16 cellular contexts compared by ENCODE assay signal in the genomic region with DNA sequence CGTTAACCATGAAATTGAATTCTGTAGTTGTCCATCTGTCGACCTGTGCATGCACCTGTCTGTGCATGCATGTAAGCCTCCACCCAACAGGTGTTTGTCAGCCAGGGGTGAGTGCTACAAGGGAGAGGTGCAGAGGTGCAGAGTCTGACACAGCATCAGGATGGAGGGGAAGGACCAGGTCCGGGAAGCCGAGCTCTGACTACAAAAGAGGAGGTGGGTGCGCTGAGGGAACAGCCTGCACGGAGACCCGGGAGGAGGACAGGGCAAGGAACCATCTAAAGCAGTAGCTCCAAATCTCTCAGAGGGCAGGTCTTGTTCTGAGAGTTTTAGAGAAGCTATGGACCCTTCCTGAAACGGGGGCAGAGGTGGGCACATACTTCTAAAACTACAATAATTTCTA.
"Had no signal": no experiment of that assay in that cellular context is flagged by ENCODE, and none has a peak within 500 bp of the region (broad histone marks: within the 10 kb centered on the region; RNA-seq: fewer than 3 reads in every experiment).

No MANE protein-coding gene starts in this region.

- H3K27ac ChIP-seq: prostate gland, testis had no signal

- H3K27me3 ChIP-seq: testis had no signal

- H3K4me3 ChIP-seq: prostate gland, testis had no signal

- H3K9me3 Mint-ChIP-seq: activated naive CD8-positive, alpha-beta T cell treated with anti-CD3 and anti-CD28 coated beads, Interleukin-2, amount 10 ng/mL, durations not matched to agents 7 days and 5 days; nephron progenitor cell had no signal

- H3K27ac Mint-ChIP-seq: activated naive CD8-positive, alpha-beta T cell treated with anti-CD3 and anti-CD28 coated beads, Interleukin-2, amount 10 ng/mL, durations not matched to agents 7 days and 5 days; nephron progenitor cell; T-helper 17 cell had no signal

- DNase-seq: activated CD4-positive, alpha-beta T cell treated with anti-CD3 and anti-CD28 coated beads, Interleukin-2, amount 50 U/mL, for 1 hour; activated naive CD4-positive, alpha-beta T cell; activated naive CD8-positive, alpha-beta T cell treated with anti-CD3 and anti-CD28 coated beads, Interleukin-2, amount 10 ng/mL, durations not matched to agents 7 days and 5 days; activated T-cell treated with anti-CD3 and anti-CD28 coated beads for 4 hours; anterior cingulate cortex; cerebellar nuclear complex; kidney; nephron progenitor cell; right cardiac atrium; small intestine; stimulated activated CD4-positive, alpha-beta T cell treated with anti-CD3 and anti-CD28 coated beads, Interleukin-4, amount 100 ng/mL, for 4 hours; stimulated activated CD8-positive, alpha-beta memory T cell treated with anti-CD3 and anti-CD28 coated beads, Interleukin-4, amount 100 ng/mL, for 48 hours; stimulated activated naive CD8-positive, alpha-beta T cell treated with anti-CD3 and anti-CD28 coated beads, Interleukin-15, Interleukin-2, amounts not matched to agents 100 U/mL and 50 U/mL, for 24 hours; T-helper 17 cell; testis had no signal

- H3K9me3 ChIP-seq: prostate gland, testis had no signal

- H3K4me1 ChIP-seq: prostate gland had no signal

- H3K4me3 Mint-ChIP-seq: activated naive CD8-positive, alpha-beta T cell treated with anti-CD3 and anti-CD28 coated beads, Interleukin-2, amount 10 ng/mL, durations not matched to agents 7 days and 5 days; nephron progenitor cell; T-helper 17 cell had no signal

- H3K36me3 Mint-ChIP-seq: activated naive CD8-positive, alpha-beta T cell treated with anti-CD3 and anti-CD28 coated beads, Interleukin-2, amount 10 ng/mL, durations not matched to agents 7 days and 5 days had no signal
